ENCODE assay signal across 1 cellular context in the genomic region with DNA sequence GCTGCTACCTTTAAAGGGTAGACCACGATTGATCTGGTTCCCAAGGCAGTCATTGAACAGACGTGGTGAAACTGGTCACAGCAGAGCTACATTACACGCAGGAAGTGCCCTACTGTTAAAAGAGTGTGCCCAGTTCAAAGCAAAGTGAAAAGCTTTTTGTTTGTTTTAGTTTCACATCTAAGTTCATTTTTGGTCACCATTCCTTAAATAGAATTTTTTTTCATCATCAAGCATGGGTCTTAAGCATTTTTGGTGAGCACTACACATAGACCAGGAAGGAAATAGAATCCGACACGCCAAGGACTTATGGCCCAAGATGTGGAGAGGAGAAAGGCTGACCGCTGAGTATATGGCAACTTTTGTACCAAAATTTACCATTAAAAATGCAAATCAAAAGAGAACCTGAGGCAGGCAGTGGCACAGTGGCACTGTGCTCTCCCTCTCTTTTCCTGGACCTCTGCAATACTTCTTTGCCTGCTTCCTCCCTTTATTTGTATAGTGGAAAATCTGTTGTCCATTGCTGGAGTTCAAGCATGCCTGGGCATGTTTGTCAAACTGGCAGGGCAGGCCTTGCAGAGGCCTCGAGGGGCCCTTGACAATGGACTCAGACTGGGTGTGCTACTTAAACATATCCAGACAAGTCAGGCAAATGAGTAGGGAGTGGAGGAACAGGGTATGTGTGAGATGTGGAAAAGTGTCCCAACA.
A peak's percentile ranks its signal among the peaks of the same experiment; 100 is the strongest.
TF ChIP-seq lines count a peak whose summit lies in the region.

No MANE protein-coding gene starts in this region.

TF ChIP-seq in HepG2, 621 proteins besides CTCF, POLR2A, EP300 and RAD21 (continued from another document and continues in another):
- TF ChIP-seq ZNF747 (CRISPR knock-in tag; IDR thresholded peaks at IDR 0.05; ENCODE audit: borderline replicate concordance) (0 out of 2 replicates have a peak, but pooled peaks have one; percentile 54), POGZ (CRISPR knock-in tag; IDR thresholded peaks at IDR 0.05) (peak; percentile 76; the same call in 1 of the 2 replicates), ZNF772 (CRISPR knock-in tag; IDR thresholded peaks at IDR 0.05) (peak; percentile 71; the same call in 1 of the 2 replicates), MEIS1 (CRISPR knock-in tag; IDR thresholded peaks at IDR 0.05; ENCODE audit: borderline replicate concordance) (0 out of 2 replicates have a peak, but pooled peaks have one; percentile 58), ATF7-NPFF (CRISPR knock-in tag; IDR thresholded peaks at IDR 0.05; ENCODE audit: low read depth) (no peak), SAP130 (CRISPR knock-in tag; IDR thresholded peaks at IDR 0.05; ENCODE audit: low read depth) (peak; percentile 71; the same call in 1 of the 2 replicates), FOXK1 (CRISPR knock-in tag; IDR thresholded peaks at IDR 0.05; ENCODE audit: borderline replicate concordance, low read depth) (peak; percentile 58; the same call in 1 of the 2 replicates), ATM (IDR thresholded peaks at IDR 0.05; ENCODE audit: borderline replicate concordance) (no peak), FOSL1 (CRISPR knock-in tag; IDR thresholded peaks at IDR 0.05; ENCODE audit: borderline replicate concordance) (no peak), ZNF879 (CRISPR knock-in tag; IDR thresholded peaks at IDR 0.05) (no peak), FOXP1 (IDR thresholded peaks at IDR 0.05) (no peak), FOXP1 (CRISPR knock-in tag; IDR thresholded peaks at IDR 0.05) (peak; percentile 60; the same call in 1 of the 2 replicates), PLRG1 (conservative IDR thresholded peaks at IDR 0.05) (no peak), ZMAT3 (CRISPR knock-in tag; conservative IDR thresholded peaks at IDR 0.05) (peak; percentile 84; the same call in 1 of the 2 replicates), BRCA1 (CRISPR knock-in tag; IDR thresholded peaks at IDR 0.05) (no peak), ZNF749 (CRISPR knock-in tag; IDR thresholded peaks at IDR 0.05; ENCODE audit: borderline replicate concordance) (no peak), ZNF569 (CRISPR knock-in tag; IDR thresholded peaks at IDR 0.05; ENCODE audit: borderline replicate concordance) (no peak), ZNF83 (CRISPR knock-in tag; IDR thresholded peaks at IDR 0.05; ENCODE audit: borderline replicate concordance) (no peak), ZNF781 (CRISPR knock-in tag; IDR thresholded peaks at IDR 0.05; ENCODE audit: borderline replicate concordance, not compliant biosample characterization) (peak; percentile 91), NFE2 (CRISPR knock-in tag; IDR thresholded peaks at IDR 0.05) (no peak), KMT2B (CRISPR knock-in tag; IDR thresholded peaks at IDR 0.05) (peak; percentile 64), TSC22D2 (CRISPR knock-in tag; IDR thresholded peaks at IDR 0.05; ENCODE audit: borderline replicate concordance) (0 out of 2 replicates have a peak, but pooled peaks have one; percentile 55), ZMYM2 (CRISPR knock-in tag; IDR thresholded peaks at IDR 0.05) (0 out of 2 replicates have a peak, but pooled peaks have one; percentile 34), ELF1 (CRISPR knock-in tag; IDR thresholded peaks at IDR 0.05) (peak; percentile 22; the same call in 1 of the 2 replicates), TEAD3 (CRISPR knock-in tag; optimal IDR thresholded peaks at IDR 0.05; ENCODE audit: borderline replicate concordance) (peak; percentile 69), SMAD9 (CRISPR knock-in tag; IDR thresholded peaks at IDR 0.05) (no peak), ZNF335 (CRISPR knock-in tag; IDR thresholded peaks at IDR 0.05) (0 out of 2 replicates have a peak, but pooled peaks have one; percentile 74), NONO (IDR thresholded peaks at IDR 0.05) (no peak), NONO (CRISPR knock-in tag; conservative IDR thresholded peaks at IDR 0.05) (no peak; the same call in 1 of the 2 replicates), SAFB2 (CRISPR knock-in tag; IDR thresholded peaks at IDR 0.05; ENCODE audit: borderline replicate concordance, low read depth) (no peak), DPF2 (CRISPR knock-in tag; IDR thresholded peaks at IDR 0.05; ENCODE audit: borderline replicate concordance, low read depth) (no peak)
- TF ChIP-seq, protein P1, sequence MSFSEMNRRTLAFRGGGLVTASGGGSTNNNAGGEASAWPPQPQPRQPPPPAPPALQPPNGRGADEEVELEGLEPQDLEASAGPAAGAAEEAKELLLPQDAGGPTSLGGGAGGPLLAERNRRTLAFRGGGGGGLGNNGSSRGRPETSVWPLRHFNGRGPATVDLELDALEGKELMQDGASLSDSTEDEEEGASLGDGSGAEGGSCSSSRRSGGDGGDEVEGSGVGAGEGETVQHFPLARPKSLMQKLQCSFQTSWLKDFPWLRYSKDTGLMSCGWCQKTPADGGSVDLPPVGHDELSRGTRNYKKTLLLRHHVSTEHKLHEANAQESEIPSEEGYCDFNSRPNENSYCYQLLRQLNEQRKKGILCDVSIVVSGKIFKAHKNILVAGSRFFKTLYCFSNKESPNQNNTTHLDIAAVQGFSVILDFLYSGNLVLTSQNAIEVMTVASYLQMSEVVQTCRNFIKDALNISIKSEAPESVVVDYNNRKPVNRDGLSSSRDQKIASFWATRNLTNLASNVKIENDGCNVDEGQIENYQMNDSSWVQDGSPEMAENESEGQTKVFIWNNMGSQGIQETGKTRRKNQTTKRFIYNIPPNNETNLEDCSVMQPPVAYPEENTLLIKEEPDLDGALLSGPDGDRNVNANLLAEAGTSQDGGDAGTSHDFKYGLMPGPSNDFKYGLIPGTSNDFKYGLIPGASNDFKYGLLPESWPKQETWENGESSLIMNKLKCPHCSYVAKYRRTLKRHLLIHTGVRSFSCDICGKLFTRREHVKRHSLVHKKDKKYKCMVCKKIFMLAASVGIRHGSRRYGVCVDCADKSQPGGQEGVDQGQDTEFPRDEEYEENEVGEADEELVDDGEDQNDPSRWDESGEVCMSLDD (CRISPR knock-in tag; IDR thresholded peaks at IDR 0.05; ENCODE audit: borderline replicate concordance) = no peak
- TF ChIP-seq, protein P2, sequence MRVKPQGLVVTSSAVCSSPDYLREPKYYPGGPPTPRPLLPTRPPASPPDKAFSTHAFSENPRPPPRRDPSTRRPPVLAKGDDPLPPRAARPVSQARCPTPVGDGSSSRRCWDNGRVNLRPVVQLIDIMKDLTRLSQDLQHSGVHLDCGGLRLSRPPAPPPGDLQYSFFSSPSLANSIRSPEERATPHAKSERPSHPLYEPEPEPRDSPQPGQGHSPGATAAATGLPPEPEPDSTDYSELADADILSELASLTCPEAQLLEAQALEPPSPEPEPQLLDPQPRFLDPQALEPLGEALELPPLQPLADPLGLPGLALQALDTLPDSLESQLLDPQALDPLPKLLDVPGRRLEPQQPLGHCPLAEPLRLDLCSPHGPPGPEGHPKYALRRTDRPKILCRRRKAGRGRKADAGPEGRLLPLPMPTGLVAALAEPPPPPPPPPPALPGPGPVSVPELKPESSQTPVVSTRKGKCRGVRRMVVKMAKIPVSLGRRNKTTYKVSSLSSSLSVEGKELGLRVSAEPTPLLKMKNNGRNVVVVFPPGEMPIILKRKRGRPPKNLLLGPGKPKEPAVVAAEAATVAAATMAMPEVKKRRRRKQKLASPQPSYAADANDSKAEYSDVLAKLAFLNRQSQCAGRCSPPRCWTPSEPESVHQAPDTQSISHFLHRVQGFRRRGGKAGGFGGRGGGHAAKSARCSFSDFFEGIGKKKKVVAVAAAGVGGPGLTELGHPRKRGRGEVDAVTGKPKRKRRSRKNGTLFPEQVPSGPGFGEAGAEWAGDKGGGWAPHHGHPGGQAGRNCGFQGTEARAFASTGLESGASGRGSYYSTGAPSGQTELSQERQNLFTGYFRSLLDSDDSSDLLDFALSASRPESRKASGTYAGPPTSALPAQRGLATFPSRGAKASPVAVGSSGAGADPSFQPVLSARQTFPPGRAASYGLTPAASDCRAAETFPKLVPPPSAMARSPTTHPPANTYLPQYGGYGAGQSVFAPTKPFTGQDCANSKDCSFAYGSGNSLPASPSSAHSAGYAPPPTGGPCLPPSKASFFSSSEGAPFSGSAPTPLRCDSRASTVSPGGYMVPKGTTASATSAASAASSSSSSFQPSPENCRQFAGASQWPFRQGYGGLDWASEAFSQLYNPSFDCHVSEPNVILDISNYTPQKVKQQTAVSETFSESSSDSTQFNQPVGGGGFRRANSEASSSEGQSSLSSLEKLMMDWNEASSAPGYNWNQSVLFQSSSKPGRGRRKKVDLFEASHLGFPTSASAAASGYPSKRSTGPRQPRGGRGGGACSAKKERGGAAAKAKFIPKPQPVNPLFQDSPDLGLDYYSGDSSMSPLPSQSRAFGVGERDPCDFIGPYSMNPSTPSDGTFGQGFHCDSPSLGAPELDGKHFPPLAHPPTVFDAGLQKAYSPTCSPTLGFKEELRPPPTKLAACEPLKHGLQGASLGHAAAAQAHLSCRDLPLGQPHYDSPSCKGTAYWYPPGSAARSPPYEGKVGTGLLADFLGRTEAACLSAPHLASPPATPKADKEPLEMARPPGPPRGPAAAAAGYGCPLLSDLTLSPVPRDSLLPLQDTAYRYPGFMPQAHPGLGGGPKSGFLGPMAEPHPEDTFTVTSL (CRISPR knock-in tag; IDR thresholded peaks at IDR 0.05; ENCODE audit: borderline replicate concordance) = peak; percentile 80; the same call in 1 of the 2 replicates
- TF ChIP-seq, protein P3, sequence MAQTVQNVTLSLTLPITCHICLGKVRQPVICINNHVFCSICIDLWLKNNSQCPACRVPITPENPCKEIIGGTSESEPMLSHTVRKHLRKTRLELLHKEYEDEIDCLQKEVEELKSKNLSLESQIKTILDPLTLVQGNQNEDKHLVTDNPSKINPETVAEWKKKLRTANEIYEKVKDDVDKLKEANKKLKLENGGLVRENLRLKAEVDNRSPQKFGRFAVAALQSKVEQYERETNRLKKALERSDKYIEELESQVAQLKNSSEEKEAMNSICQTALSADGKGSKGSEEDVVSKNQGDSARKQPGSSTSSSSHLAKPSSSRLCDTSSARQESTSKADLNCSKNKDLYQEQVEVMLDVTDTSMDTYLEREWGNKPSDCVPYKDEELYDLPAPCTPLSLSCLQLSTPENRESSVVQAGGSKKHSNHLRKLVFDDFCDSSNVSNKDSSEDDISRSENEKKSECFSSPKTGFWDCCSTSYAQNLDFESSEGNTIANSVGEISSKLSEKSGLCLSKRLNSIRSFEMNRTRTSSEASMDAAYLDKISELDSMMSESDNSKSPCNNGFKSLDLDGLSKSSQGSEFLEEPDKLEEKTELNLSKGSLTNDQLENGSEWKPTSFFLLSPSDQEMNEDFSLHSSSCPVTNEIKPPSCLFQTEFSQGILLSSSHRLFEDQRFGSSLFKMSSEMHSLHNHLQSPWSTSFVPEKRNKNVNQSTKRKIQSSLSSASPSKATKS (CRISPR knock-in tag; IDR thresholded peaks at IDR 0.05) = no peak
- TF ChIP-seq, protein P4, sequence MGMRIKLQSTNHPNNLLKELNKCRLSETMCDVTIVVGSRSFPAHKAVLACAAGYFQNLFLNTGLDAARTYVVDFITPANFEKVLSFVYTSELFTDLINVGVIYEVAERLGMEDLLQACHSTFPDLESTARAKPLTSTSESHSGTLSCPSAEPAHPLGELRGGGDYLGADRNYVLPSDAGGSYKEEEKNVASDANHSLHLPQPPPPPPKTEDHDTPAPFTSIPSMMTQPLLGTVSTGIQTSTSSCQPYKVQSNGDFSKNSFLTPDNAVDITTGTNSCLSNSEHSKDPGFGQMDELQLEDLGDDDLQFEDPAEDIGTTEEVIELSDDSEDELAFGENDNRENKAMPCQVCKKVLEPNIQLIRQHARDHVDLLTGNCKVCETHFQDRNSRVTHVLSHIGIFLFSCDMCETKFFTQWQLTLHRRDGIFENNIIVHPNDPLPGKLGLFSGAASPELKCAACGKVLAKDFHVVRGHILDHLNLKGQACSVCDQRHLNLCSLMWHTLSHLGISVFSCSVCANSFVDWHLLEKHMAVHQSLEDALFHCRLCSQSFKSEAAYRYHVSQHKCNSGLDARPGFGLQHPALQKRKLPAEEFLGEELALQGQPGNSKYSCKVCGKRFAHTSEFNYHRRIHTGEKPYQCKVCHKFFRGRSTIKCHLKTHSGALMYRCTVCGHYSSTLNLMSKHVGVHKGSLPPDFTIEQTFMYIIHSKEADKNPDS (CRISPR knock-in tag; IDR thresholded peaks at IDR 0.05) = 0 out of 2 replicates have a peak, but pooled peaks have one; percentile 69
- TF ChIP-seq, protein P5, sequence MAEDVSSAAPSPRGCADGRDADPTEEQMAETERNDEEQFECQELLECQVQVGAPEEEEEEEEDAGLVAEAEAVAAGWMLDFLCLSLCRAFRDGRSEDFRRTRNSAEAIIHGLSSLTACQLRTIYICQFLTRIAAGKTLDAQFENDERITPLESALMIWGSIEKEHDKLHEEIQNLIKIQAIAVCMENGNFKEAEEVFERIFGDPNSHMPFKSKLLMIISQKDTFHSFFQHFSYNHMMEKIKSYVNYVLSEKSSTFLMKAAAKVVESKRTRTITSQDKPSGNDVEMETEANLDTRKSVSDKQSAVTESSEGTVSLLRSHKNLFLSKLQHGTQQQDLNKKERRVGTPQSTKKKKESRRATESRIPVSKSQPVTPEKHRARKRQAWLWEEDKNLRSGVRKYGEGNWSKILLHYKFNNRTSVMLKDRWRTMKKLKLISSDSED (CRISPR knock-in tag; IDR thresholded peaks at IDR 0.05) = no peak
- TF ChIP-seq, protein P6, sequence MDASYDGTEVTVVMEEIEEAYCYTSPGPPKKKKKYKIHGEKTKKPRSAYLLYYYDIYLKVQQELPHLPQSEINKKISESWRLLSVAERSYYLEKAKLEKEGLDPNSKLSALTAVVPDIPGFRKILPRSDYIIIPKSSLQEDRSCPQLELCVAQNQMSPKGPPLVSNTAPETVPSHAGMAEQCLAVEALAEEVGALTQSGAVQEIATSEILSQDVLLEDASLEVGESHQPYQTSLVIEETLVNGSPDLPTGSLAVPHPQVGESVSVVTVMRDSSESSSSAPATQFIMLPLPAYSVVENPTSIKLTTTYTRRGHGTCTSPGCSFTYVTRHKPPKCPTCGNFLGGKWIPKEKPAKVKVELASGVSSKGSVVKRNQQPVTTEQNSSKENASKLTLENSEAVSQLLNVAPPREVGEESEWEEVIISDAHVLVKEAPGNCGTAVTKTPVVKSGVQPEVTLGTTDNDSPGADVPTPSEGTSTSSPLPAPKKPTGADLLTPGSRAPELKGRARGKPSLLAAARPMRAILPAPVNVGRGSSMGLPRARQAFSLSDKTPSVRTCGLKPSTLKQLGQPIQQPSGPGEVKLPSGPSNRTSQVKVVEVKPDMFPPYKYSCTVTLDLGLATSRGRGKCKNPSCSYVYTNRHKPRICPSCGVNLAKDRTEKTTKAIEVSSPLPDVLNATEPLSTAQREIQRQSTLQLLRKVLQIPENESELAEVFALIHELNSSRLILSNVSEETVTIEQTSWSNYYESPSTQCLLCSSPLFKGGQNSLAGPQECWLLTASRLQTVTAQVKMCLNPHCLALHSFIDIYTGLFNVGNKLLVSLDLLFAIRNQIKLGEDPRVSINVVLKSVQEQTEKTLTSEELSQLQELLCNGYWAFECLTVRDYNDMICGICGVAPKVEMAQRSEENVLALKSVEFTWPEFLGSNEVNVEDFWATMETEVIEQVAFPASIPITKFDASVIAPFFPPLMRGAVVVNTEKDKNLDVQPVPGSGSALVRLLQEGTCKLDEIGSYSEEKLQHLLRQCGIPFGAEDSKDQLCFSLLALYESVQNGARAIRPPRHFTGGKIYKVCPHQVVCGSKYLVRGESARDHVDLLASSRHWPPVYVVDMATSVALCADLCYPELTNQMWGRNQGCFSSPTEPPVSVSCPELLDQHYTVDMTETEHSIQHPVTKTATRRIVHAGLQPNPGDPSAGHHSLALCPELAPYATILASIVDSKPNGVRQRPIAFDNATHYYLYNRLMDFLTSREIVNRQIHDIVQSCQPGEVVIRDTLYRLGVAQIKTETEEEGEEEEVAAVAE (CRISPR knock-in tag; IDR thresholded peaks at IDR 0.05; ENCODE audit: borderline replicate concordance) = 0 out of 2 replicates have a peak, but pooled peaks have one; percentile 81
